ENCODE assay signal across 1 cellular context in the genomic region with DNA sequence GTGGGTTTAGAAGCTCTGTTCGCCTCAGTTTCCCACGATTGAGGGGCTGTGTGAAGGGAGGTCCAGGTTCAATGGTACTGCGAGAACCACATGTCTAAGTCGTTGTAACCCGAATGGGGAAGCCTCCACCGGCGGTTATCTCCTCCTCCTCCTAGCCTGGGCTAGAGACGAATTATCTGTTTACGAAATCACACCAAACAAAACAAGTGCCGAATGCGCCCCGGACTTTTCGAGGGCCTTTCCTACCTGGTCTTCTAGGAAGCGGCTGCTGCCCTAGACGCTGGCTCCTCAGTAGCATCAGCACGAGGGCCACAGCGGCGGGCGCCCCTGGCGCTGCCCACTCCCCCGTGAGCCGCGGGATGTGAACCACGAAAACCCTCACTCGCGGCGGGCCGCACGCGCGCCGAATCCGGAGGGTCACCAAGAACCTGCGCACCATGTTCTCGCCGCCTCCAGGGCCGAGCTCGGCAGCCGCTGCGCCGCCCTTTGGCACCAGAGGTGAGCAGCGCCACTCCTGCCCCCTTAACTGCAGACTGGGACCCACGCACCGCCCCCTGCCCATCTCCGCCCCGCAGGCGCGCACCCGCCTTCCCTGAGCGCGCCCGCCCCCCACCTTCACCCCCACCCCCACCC.
TF ChIP-seq lines count a peak whose summit lies in the region.

A gene (minus strand): TSS at position 500 of the 633 bp plus-strand sequence.

TF ChIP-seq in HepG2, 621 proteins besides CTCF, POLR2A, EP300 and RAD21 (continued from another document):
- TF ChIP-seq, protein P1, sequence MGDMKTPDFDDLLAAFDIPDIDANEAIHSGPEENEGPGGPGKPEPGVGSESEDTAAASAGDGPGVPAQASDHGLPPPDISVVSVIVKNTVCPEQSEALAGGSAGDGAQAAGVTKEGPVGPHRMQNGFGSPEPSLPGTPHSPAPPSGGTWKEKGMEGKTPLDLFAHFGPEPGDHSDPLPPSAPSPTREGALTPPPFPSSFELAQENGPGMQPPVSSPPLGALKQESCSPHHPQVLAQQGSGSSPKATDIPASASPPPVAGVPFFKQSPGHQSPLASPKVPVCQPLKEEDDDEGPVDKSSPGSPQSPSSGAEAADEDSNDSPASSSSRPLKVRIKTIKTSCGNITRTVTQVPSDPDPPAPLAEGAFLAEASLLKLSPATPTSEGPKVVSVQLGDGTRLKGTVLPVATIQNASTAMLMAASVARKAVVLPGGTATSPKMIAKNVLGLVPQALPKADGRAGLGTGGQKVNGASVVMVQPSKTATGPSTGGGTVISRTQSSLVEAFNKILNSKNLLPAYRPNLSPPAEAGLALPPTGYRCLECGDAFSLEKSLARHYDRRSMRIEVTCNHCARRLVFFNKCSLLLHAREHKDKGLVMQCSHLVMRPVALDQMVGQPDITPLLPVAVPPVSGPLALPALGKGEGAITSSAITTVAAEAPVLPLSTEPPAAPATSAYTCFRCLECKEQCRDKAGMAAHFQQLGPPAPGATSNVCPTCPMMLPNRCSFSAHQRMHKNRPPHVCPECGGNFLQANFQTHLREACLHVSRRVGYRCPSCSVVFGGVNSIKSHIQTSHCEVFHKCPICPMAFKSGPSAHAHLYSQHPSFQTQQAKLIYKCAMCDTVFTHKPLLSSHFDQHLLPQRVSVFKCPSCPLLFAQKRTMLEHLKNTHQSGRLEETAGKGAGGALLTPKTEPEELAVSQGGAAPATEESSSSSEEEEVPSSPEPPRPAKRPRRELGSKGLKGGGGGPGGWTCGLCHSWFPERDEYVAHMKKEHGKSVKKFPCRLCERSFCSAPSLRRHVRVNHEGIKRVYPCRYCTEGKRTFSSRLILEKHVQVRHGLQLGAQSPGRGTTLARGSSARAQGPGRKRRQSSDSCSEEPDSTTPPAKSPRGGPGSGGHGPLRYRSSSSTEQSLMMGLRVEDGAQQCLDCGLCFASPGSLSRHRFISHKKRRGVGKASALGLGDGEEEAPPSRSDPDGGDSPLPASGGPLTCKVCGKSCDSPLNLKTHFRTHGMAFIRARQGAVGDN (CRISPR knock-in tag; IDR thresholded peaks at IDR 0.05), result peak; percentile 48
- TF ChIP-seq NONO (IDR thresholded peaks at IDR 0.05) (no peak), NONO (CRISPR knock-in tag; conservative IDR thresholded peaks at IDR 0.05) (0 out of 2 replicates have a peak, but pooled peaks have one; percentile 0), SATB2 (CRISPR knock-in tag; IDR thresholded peaks at IDR 0.05) (no peak), BCL6 (CRISPR knock-in tag; IDR thresholded peaks at IDR 0.05) (peak; percentile 69), KAT8 (CRISPR knock-in tag; IDR thresholded peaks at IDR 0.05) (no peak), KDM2A (CRISPR knock-in tag; IDR thresholded peaks at IDR 0.05; ENCODE audit: borderline replicate concordance, low read depth) (peak; percentile 56; the same call in 1 of the 2 replicates)
- TF ChIP-seq, protein P2, sequence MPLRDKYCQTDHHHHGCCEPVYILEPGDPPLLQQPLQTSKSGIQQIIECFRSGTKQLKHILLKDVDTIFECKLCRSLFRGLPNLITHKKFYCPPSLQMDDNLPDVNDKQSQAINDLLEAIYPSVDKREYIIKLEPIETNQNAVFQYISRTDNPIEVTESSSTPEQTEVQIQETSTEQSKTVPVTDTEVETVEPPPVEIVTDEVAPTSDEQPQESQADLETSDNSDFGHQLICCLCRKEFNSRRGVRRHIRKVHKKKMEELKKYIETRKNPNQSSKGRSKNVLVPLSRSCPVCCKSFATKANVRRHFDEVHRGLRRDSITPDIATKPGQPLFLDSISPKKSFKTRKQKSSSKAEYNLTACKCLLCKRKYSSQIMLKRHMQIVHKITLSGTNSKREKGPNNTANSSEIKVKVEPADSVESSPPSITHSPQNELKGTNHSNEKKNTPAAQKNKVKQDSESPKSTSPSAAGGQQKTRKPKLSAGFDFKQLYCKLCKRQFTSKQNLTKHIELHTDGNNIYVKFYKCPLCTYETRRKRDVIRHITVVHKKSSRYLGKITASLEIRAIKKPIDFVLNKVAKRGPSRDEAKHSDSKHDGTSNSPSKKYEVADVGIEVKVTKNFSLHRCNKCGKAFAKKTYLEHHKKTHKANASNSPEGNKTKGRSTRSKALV (CRISPR knock-in tag; IDR thresholded peaks at IDR 0.05), result peak; percentile 92
- TF ChIP-seq, protein P3, sequence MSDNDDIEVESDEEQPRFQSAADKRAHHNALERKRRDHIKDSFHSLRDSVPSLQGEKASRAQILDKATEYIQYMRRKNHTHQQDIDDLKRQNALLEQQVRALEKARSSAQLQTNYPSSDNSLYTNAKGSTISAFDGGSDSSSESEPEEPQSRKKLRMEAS (IDR thresholded peaks at IDR 0.05), result 0 out of 2 replicates have a peak, but pooled peaks have one; percentile 20
